Comparison of ENCODE assay signal across 21 cellular contexts in genomic region chr11:76203131-76203925, GRCh38. TPM values are rescaled to one million over a fixed set of nuclear protein-coding genes. Genes with fewer than 3 reads are reported as not detected.
DNase-seq lines count a peak whose midpoint lies in the region; ATAC-seq, FAIRE-seq and TF ChIP-seq lines count a peak whose summit lies in the region.
"Had no signal": no experiment of that assay in that cellular context is flagged by ENCODE, and none has a peak within 500 bp of the region (broad histone marks: within the 10 kb centered on the region; RNA-seq: fewer than 3 reads in every experiment).

No MANE protein-coding gene starts in this region.

- no peak overlapping the region for H2AFZ ChIP-seq in K562 (ENCODE audit: low read depth, low read length)
- no peak overlapping the region for H2AFZ ChIP-seq in neuronal stem cell (ENCODE audit: low read length)
- H2AFZ ChIP-seq: GM23338 had no signal

- peak overlapping the region; percentile 34 for H2AK5ac ChIP-seq in neuronal stem cell (ENCODE audit: low read depth, low read length)

- no peak overlapping the region for H3K18ac ChIP-seq in neuronal stem cell (ENCODE audit: low read length)

- no peak overlapping the region for H4K8ac ChIP-seq in neuronal stem cell (ENCODE audit: low read depth, low read length)

- no peaks in the 10 kb centered on the region for H3K79me2 ChIP-seq in K562 (ENCODE audit: control insufficient read depth, insufficient read depth, low read length)

- WGBS in K562 (ENCODE audit: insufficient coverage, low coverage, missing lambda C conversion rate), result 20% methylated on average over 10 of the region's 13 CpGs
- WGBS in neuronal stem cell (ENCODE audit: extremely low coverage in 2 of 2, insufficient read length in 2 of 2, insufficient replicate concordance in 1 of 2), 2 donors, result no CpG with 5 or more reads among the region's 13 CpGs

- no peak for TF ChIP-seq POLR2A in K562 (conservative IDR thresholded peaks at IDR 0.05)

- peak overlapping the region; percentile 32 for H3K23ac ChIP-seq in neuronal stem cell (ENCODE audit: low read depth, low read length, poor library complexity)

- H3K9me3 ChIP-seq in BLaER1 (no peaks in the 10 kb centered on the region), K562 (replicated peaks; ENCODE audit: control insufficient read depth, insufficient read depth, low read depth, low read length) (no peaks in the 10 kb centered on the region), neuronal stem cell (replicated peaks in 1 of 2; ENCODE audit: control insufficient read depth in 2 of 2, insufficient read depth in 1 of 2, low read depth in 1 of 2, low read length in 2 of 2) (no peaks in the 10 kb centered on the region)
- H3K9me3 ChIP-seq: Caco-2 had no signal

- no peak for TF ChIP-seq RAD21 in K562 (CRISPR knock-in tag; conservative IDR thresholded peaks at IDR 0.05 in 1 of 2, IDR thresholded peaks at IDR 0.05 in 1 of 2)

- peak overlapping the region; percentile 55 for H2BK15ac ChIP-seq in neuronal stem cell (ENCODE audit: low read length)

- ATAC-seq in Right ventricle myocardium superior (ENCODE audit: poor library complexity) (no peak), left cardiac atrium (no peak), K562 (no peak)
- ATAC-seq: CD8-positive, alpha-beta T cell; GM23338; HCT116 had no signal

- peaks cover 42% of the 10 kb centered on the region for H4K20me1 ChIP-seq in BLaER1
- no peaks in the 10 kb centered on the region for H4K20me1 ChIP-seq in K562 (replicated peaks; ENCODE audit: control insufficient read depth, insufficient read depth, low read length)

- H3K4me1 ChIP-seq in BLaER1 (peaks cover 34% of the 10 kb centered on the region), K562 (replicated peaks in 1 of 2; ENCODE audit: control insufficient read depth in 2 of 2, insufficient read depth in 2 of 2, low read length in 2 of 2) (peaks cover 18 to 47% of the 10 kb centered on the region in 2 experiments; a peak in 4 of 5 replicates), neuronal stem cell (ENCODE audit: control insufficient read depth in 2 of 2, insufficient read depth in 1 of 2, low read depth in 1 of 2, low read length in 2 of 2) (peaks cover 9 to 12% of the 10 kb centered on the region in 2 donors)

- intact Hi-C loops in Right ventricle myocardium superior (cut with DNase I), result no loop called here
- intact Hi-C loops in left cardiac atrium (cut with DNase I), result no loop called here
- intact Hi-C loops in K562 (cut with micrococcal nuclease), result loop anchor here (10.0 kb wide), 1 partner anchor 481 kb away; no protein-coding TSS in a partner anchor

- H3K9ac ChIP-seq in BLaER1 (no peak overlapping the region), K562 (ENCODE audit: insufficient read depth in 1 of 2, low read depth in 2 of 2, low read length in 2 of 2) (no peak overlapping the region), neuronal stem cell (ENCODE audit: low read depth, low read length, poor library complexity) (no peak overlapping the region)

- DNase-seq in Right ventricle myocardium superior (peak; percentile 31), left cardiac atrium (no peak), K562 (ENCODE audit: extremely low read depth in 1 of 4, low spot score in 3 of 4) (peak in 1 of 4 experiments; percentile 36), neuronal stem cell (ENCODE audit: low spot score) (no peak), NCI-H2107 (lab: John Stamatoyannopoulos, UW) (no peak), activated gamma-delta T cell (lab: John Stamatoyannopoulos, UW) (no peak), SK-N-DZ (ENCODE audit: low spot score) (no peak)
- DNase-seq: Caco-2; CD4-positive, CD25-positive, alpha-beta regulatory T cell; DMS153; DMS79 treated with DMSO at 0.1 percent for 48 hours; GF-D8; H9 had no signal

- no peak overlapping the region for H2BK5ac ChIP-seq in neuronal stem cell (ENCODE audit: low read length)

- no peak for TF ChIP-seq EP300 in K562 (IDR thresholded peaks at IDR 0.05; ENCODE audit: low read length)

- CTCF ChIA-PET in K562 (lab: Yijun Ruan, JAX; ENCODE audit: low intra/inter-chr PET ratio), result no interaction called here

- H3K4me2 ChIP-seq in BLaER1 (peak overlapping the region; percentile 51), K562 (ENCODE audit: insufficient read depth, low read length) (no peak overlapping the region), neuronal stem cell (ENCODE audit: insufficient read depth, low read length, poor library complexity, severe bottlenecking) (no peak overlapping the region)
- H3K4me2 ChIP-seq: GM23338 had no signal

- H3K27me3 ChIP-seq in BLaER1 (peaks cover 53% of the 10 kb centered on the region), K562 (ENCODE audit: control insufficient read depth in 2 of 2, insufficient read depth in 2 of 2, low read length in 2 of 2) (peaks cover 0 to 29% of the 10 kb centered on the region in 2 experiments; a peak in 2 of 5 replicates), neuronal stem cell (ENCODE audit: control insufficient read depth in 3 of 3, insufficient read depth in 3 of 3, low read depth in 1 of 3, low read length in 3 of 3) (peaks cover 18 to 81% (median 46%) of the 10 kb centered on the region in 3 experiments)

- BruUV-seq in K562 (replicated peaks; lab: Mats Ljungman, UMichigan), result no TSS peak

- in situ Hi-C loops in K562 (cut with MboI), result no loop called here

- no peak overlapping the region for H3K4me3 ChIP-seq in BLaER1
- no peak overlapping the region for H3K4me3 ChIP-seq in K562
- no peak overlapping the region for H3K4me3 ChIP-seq in neuronal stem cell (ENCODE audit: low read length in 2 of 2)
- H3K4me3 ChIP-seq: GM23338 had no signal

- no peak for TF ChIP-seq CTCF in K562 (IDR thresholded peaks at IDR 0.05 in 2 of 3, conservative IDR thresholded peaks at IDR 0.05 in 1 of 3; ENCODE audit: insufficient read depth in 2 of 3, low read depth in 1 of 3, low read length in 3 of 3)

- H2BK12ac ChIP-seq in neuronal stem cell (ENCODE audit: low read length), result no peak overlapping the region

- H2BK120ac ChIP-seq in neuronal stem cell (ENCODE audit: low read depth, low read length), result no peak overlapping the region

- FAIRE-seq in K562 (lab: Jason Lieb, UNC), result no peak
- FAIRE-seq: GM12891, GM18507 had no signal

- no peak overlapping the region for H4K91ac ChIP-seq in neuronal stem cell (ENCODE audit: low read depth, low read length, poor library complexity)

- H3K27ac ChIP-seq in BLaER1, result no peak overlapping the region
- H3K27ac ChIP-seq in K562 (ENCODE audit: extremely low read depth, low read depth, low read length), result no peak overlapping the region
- H3K27ac ChIP-seq in neuronal stem cell (replicated peaks; ENCODE audit: low read length), result no peak overlapping the region
- H3K27ac ChIP-seq: C4-2B had no signal

- no peaks in the 10 kb centered on the region for H3K79me1 ChIP-seq in neuronal stem cell (ENCODE audit: low read depth, low read length)

- no peak overlapping the region for H3K14ac ChIP-seq in neuronal stem cell (ENCODE audit: low read length)

- POLR2A ChIA-PET in K562 (lab: Yijun Ruan, JAX), result interaction anchor here (0.7 to 1.1 kb wide), 2 partner anchors 10 to 105 kb away, joined by 3 to 4 read pairs; no protein-coding TSS in a partner anchor

- no peaks in the 10 kb centered on the region for H3K9me1 ChIP-seq in K562 (ENCODE audit: control insufficient read depth, insufficient read depth, low read length)

- no peak overlapping the region for H3K4ac ChIP-seq in neuronal stem cell (ENCODE audit: low read length)

- H3K36me3 ChIP-seq in BLaER1 (no peaks in the 10 kb centered on the region), K562 (ENCODE audit: control insufficient read depth, insufficient read depth, low read length) (no peaks in the 10 kb centered on the region), neuronal stem cell (replicated peaks in 1 of 2; ENCODE audit: control insufficient read depth in 2 of 2, insufficient read depth in 2 of 2, low read length in 2 of 2) (no peaks in the 10 kb centered on the region)

TF ChIP-seq in K562, 482 proteins besides CTCF, POLR2A, EP300 and RAD21:
- peak; percentile 31; the same call in 1 of the 2 replicates for TF ChIP-seq BCOR (IDR thresholded peaks at IDR 0.05)
- TF ChIP-seq MAFK (IDR thresholded peaks at IDR 0.05; ENCODE audit: low read length), result no peak

RNA-seq across cellular contexts. Expression of gene WNT11, which starts 3.0 kb away (rescaled TPM):
- total RNA-seq in Right ventricle myocardium superior, result 20.0 TPM
- total RNA-seq in left cardiac atrium, result 1 to 10 TPM; 3.4 to 6.6 TPM
- total RNA-seq in K562 (2011; cell fraction: chromatin; rRNA removed; ENCODE audit: low replicate concordance), result 0.28 and 0.58 TPM in 2 replicates
- 0.33 and 1.1 TPM in 2 replicates for total RNA-seq in K562 (2011; cell fraction: nucleolus; rRNA removed)
- 0.37 and 0.53 TPM in 2 replicates for total RNA-seq in K562 (2011; cell fraction: nucleoplasm; rRNA removed)
- not detected in 2 replicates for total RNA-seq in K562 (2014; rRNA removed)
- not detected in 2 replicates for total RNA-seq in K562 (2014; rRNA removed; fragmentation: Illumina TruSeq; extraction: Trizol)
- total RNA-seq in K562 (2015; rRNA removed; fragmentation: Illumina TruSeq; extraction: Trizol), result not detected in 2 replicates
- total RNA-seq in K562 (2021), result 0.09 TPM in 1 of 2 replicates, not detected in the other
- 0.20 and 0.51 TPM in 2 replicates for polyA plus RNA-seq in K562 (2011; rRNA removed)
- polyA plus RNA-seq in K562 (2011; cell fraction: cytosol; rRNA removed), result 0.69 and 1.4 TPM in 2 replicates
- polyA plus RNA-seq in K562 (2011; cell fraction: nucleus; rRNA removed), result 0.37 and 0.65 TPM in 2 replicates
- polyA plus RNA-seq in K562 (2012), result 0.22 and 0.37 TPM in 2 replicates
- polyA plus RNA-seq in K562 (2014; fragmentation: Illumina TruSeq; extraction: Trizol), result 0.12 TPM in 1 of 2 replicates, not detected in the other
- polyA plus RNA-seq in K562 (2014; fragmentation: Nextera tagmentation; extraction: Ambion mirVana), result under 1 TPM in 1 of 2 experiments, not detected in 1; 0.03 TPM
- 0.05 TPM in 1 of 2 replicates, not detected in the other for polyA plus RNA-seq in K562 (2014; rRNA removed)
- 0.28 TPM in 1 of 2 replicates, not detected in the other for polyA minus RNA-seq in K562 (2011; rRNA and poly(A)+ RNA removed)
- polyA minus RNA-seq in K562 (2011; cell fraction: cytosol; rRNA and poly(A)+ RNA removed), result 1.8 TPM in 1 of 2 replicates, not detected in the other
- polyA minus RNA-seq in K562 (2011; cell fraction: nucleus; rRNA and poly(A)+ RNA removed), result 0.56 TPM in 1 of 2 replicates, not detected in the other
- 0.15 TPM for polyA plus RNA-seq in neuronal stem cell (2013, experiment 1 of 2)
- polyA plus RNA-seq in neuronal stem cell (2013, experiment 2 of 2), result 0.12 TPM
- 0.47 and 0.64 TPM in 2 replicates for polyA plus RNA-seq in SK-N-DZ (2014; cell fraction: cytosol; rRNA removed)
- 0.39 TPM in 1 of 2 replicates, not detected in the other for polyA plus RNA-seq in SK-N-DZ (2014; cell fraction: nucleus; rRNA removed)
- total RNA-seq: CD4-positive, CD25-positive, alpha-beta regulatory T cell; H4; H9 had no signal
